Comparison of ENCODE assay signal across 8 cellular contexts in genomic region chr11:843086-843704, GRCh38. TPM values are rescaled to one million over a fixed set of nuclear protein-coding genes. Genes with fewer than 3 reads are reported as not detected.
DNase-seq lines count a peak whose midpoint lies in the region; ATAC-seq, FAIRE-seq and TF ChIP-seq lines count a peak whose summit lies in the region.

No MANE protein-coding gene starts in this region.

- H3K4me3 ChIP-seq in GM08714 (ENCODE audit: low read length): peak overlapping the region; percentile 93
- peak overlapping the region; percentile 62 to 96 for H3K4me3 ChIP-seq in mucosa of rectum (ENCODE audit: low read length in 2 of 2)

- CTCF ChIA-PET in MCF 10A (lab: Yijun Ruan, JAX): interaction anchor here (0.6 kb wide), 1 partner anchor 37 kb away, joined by 4 read pairs; no protein-coding TSS in a partner anchor

- no TSS peak for BruUV-seq in MCF 10A (replicated peaks; lab: Mats Ljungman, UMichigan)

- H3K36me3 Mint-ChIP-seq in MCF 10A (ENCODE audit: insufficient read depth, unreplicated experiment): peaks cover 54% of the 10 kb centered on the region

- DNase-seq in MCF 10A (ENCODE audit: unreplicated experiment): peak; percentile 30
- no peak for DNase-seq in stimulated activated naive CD4-positive, alpha-beta T cell treated with Interleukin-2 at 50 U/mL for 16 hours (lab: John Stamatoyannopoulos, UW)
- DNase-seq in MV-4-11 (lab: John Stamatoyannopoulos, UW): no peak
- no peak for DNase-seq in HTR-8/SVneo (ENCODE audit: insufficient read length, low spot score)

- peaks cover 0 to under 1% of the 10 kb centered on the region in 2 donors for H3K27me3 ChIP-seq in mucosa of rectum (ENCODE audit: control insufficient read depth in 2 of 2, insufficient read depth in 2 of 2, low read length in 2 of 2)

- POLR2A ChIA-PET in MCF 10A (lab: Yijun Ruan, JAX): interaction anchor here (0.6 to 7.2 kb wide), 15 partner anchors 9 to 996 kb away, joined by 3 to 141 read pairs (median 5); partner anchors contain the start of genes CD151, CHID1, PNPLA2 and RPLP2

- peak overlapping the region; percentile 87 for H3K4me3 Mint-ChIP-seq in MCF 10A (ENCODE audit: unreplicated experiment)

- FAIRE-seq in HTR-8/SVneo (lab: Jason Lieb, UNC): no peak

- H3K4me1 Mint-ChIP-seq in MCF 10A (ENCODE audit: insufficient read depth, unreplicated experiment): peaks cover 31% of the 10 kb centered on the region

- no peaks in the 10 kb centered on the region for H3K9me3 Mint-ChIP-seq in MCF 10A (ENCODE audit: unreplicated experiment)

- H3K4me1 ChIP-seq in mucosa of rectum (ENCODE audit: control insufficient read depth in 2 of 2, insufficient read depth in 2 of 2, low read length in 2 of 2): peaks cover 37% of the 10 kb centered on the region in 2 donors

- peak overlapping the region; percentile 90 for H3K27ac Mint-ChIP-seq in MCF 10A (ENCODE audit: low read depth, unreplicated experiment)

- H3K36me3 ChIP-seq in mucosa of rectum (ENCODE audit: control insufficient read depth in 2 of 2, insufficient read depth in 2 of 2, low read length in 2 of 2): peaks cover 15 to 24% of the 10 kb centered on the region in 2 donors

- intact Hi-C loops in MCF 10A (cut with micrococcal nuclease): loop anchor here (5.0 kb wide), 1 partner anchor 36 kb away; the partner anchor contains the start of genes PIDD1 and RPLP2

- no peaks in the 10 kb centered on the region for H3K27me3 Mint-ChIP-seq in MCF 10A (ENCODE audit: insufficient read depth, unreplicated experiment)

- H3K9me3 ChIP-seq in mucosa of rectum (ENCODE audit: control insufficient read depth in 2 of 2, low read length in 2 of 2): no peaks in the 10 kb centered on the region

- H3K9ac ChIP-seq in mucosa of rectum (ENCODE audit: low read depth in 1 of 2, low read length in 2 of 2): peak overlapping the region; percentile 32 to 63

- TF ChIP-seq CTCF in MCF 10A (IDR thresholded peaks at IDR 0.05; ENCODE audit: unreplicated experiment): no peak

- ATAC-seq in HG03025 (IDR thresholded peaks at IDR 0.05; ENCODE audit: low FRiP score, unreplicated experiment) (peak; percentile 2), HG03175 (IDR thresholded peaks at IDR 0.05; ENCODE audit: unreplicated experiment) (no peak)

- H3K27ac ChIP-seq in mucosa of rectum (ENCODE audit: low read depth in 2 of 2, low read length in 2 of 2): peak overlapping the region; percentile 72 to 87

RNA-seq across cellular contexts. Expression of gene TSPAN4, which starts 0.5 kb away (rescaled TPM):
- total RNA-seq in MCF 10A (2022): 118 and 148 TPM in 2 replicates

RNA-seq across cellular contexts. Expression of gene POLR2L, which starts 0.9 kb away (rescaled TPM):
- 96.9 and 118 TPM in 2 replicates for total RNA-seq in MCF 10A (2022)

RNA-seq across cellular contexts. Expression of gene CD151, which starts 10.4 kb away (rescaled TPM):
- 404 and 412 TPM in 2 replicates for total RNA-seq in MCF 10A (2022)

RNA-seq across cellular contexts. Expression of gene CRACR2B, which starts 15.5 kb away (rescaled TPM):
- total RNA-seq in MCF 10A (2022): 1.2 and 1.9 TPM in 2 replicates

RNA-seq across cellular contexts. Expression of gene PNPLA2, which starts 24.5 kb away (rescaled TPM):
- total RNA-seq in MCF 10A (2022): 100 and 112 TPM in 2 replicates
